In the genomic region with DNA sequence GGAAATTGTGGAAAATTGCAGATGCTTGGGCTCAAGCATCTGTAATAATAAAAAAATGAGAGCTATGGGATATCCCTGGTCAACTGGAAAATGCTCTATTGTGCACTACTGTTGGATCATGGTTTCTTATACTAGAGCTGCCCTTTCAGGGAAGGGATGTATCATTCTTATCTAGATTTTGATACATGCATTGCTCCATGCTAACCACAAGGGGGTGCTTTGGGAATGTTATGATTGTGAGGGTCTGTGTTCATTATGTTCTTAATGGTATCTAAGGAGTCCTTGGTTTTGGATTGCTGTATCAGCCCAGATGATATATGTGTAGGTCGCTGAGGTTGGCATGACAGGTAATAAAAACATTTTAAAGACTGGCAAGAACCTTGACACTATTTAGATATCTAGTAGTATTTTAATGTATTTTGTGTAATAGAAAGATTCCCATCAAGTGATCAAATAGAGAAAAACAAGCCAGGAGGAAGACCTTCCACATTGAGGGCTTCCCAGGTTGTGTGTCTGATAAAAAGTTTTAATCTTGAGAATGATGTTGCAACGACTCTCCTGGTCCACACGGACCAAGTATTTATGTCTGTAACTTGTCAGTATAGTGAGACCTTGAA, we compare ENCODE assay signal across 9 cellular contexts. TPM values are rescaled to one million over a fixed set of nuclear protein-coding genes. Genes with fewer than 3 reads are reported as not detected.
A peak's percentile ranks its signal among the peaks of the same experiment; 100 is the strongest.
DNase-seq lines count a peak whose midpoint lies in the region; FAIRE-seq and TF ChIP-seq lines count a peak whose summit lies in the region.
"Had no signal": no experiment of that assay in that cellular context is flagged by ENCODE, and none has a peak within 500 bp of the region (broad histone marks: within the 10 kb centered on the region; RNA-seq: fewer than 3 reads in every experiment).

No MANE protein-coding gene starts in this region.

- H3K4me3 ChIP-seq in Loucy (ENCODE audit: low read length, poor library complexity, severe bottlenecking) (no peak overlapping the region), breast epithelium (no peak overlapping the region), mesendoderm (ENCODE audit: low read length) (no peak overlapping the region)

- H4K8ac ChIP-seq in mesendoderm (ENCODE audit: low read depth, low read length), result no peak overlapping the region

- no peaks in the 10 kb centered on the region for H3K9me2 ChIP-seq in Loucy (replicated peaks; ENCODE audit: low read depth, low read length)

- no peaks in the 10 kb centered on the region for H3K4me1 ChIP-seq in Loucy (ENCODE audit: insufficient read depth, low read length, poor library complexity, severe bottlenecking)
- no peaks in the 10 kb centered on the region for H3K4me1 ChIP-seq in breast epithelium
- H3K4me1 ChIP-seq in mesendoderm (ENCODE audit: control insufficient read depth, low read depth, low read length), result no peaks in the 10 kb centered on the region

- TF ChIP-seq CTCF in Loucy (conservative IDR thresholded peaks at IDR 0.05; ENCODE audit: low read length) (peak; percentile 84), breast epithelium (IDR thresholded peaks at IDR 0.05) (peak; percentile 46 to 65 (median 60))

- no peak overlapping the region for H3K18ac ChIP-seq in mesendoderm (ENCODE audit: low read length)

- H2AK5ac ChIP-seq in mesendoderm (ENCODE audit: low read length), result no peak overlapping the region

- H2BK120ac ChIP-seq in mesendoderm (ENCODE audit: low read depth, low read length), result no peak overlapping the region

- H2BK15ac ChIP-seq in mesendoderm (replicated peaks; ENCODE audit: low read depth), result no peak overlapping the region

- peak; percentile 8 for DNase-seq in G401 (ENCODE audit: low spot score)
- DNase-seq in breast epithelium (ENCODE audit: low spot score in 2 of 2), result no peak
- DNase-seq in mesendoderm, result peak; percentile 54
- DNase-seq in GM12891 (ENCODE audit: insufficient read length, low spot score), result no peak
- no peak for DNase-seq in DMS79 treated with DMSO at 0.1 percent for 48 hours (lab: John Stamatoyannopoulos, UW)
- no peak for DNase-seq in C1 segment of cervical spinal cord (lab: John Stamatoyannopoulos, UW)
- no peak for DNase-seq in amniotic stem cell (lab: John Stamatoyannopoulos, UW)
- DNase-seq: right cardiac atrium had no signal

- H2BK5ac ChIP-seq in mesendoderm (ENCODE audit: low read length), result no peak overlapping the region

- H3K27me3 ChIP-seq in Loucy (ENCODE audit: insufficient read depth, low read length, poor library complexity, severe bottlenecking) (no peaks in the 10 kb centered on the region), breast epithelium (no peaks in the 10 kb centered on the region), mesendoderm (ENCODE audit: insufficient read depth, low read length, poor library complexity) (no peaks in the 10 kb centered on the region)

- no peaks in the 10 kb centered on the region for H3K9me3 ChIP-seq in Loucy (ENCODE audit: insufficient read depth, low read depth, low read length)
- no peaks in the 10 kb centered on the region for H3K9me3 ChIP-seq in breast epithelium

- no peak overlapping the region for H3K56ac ChIP-seq in mesendoderm (ENCODE audit: low read length)

- WGBS in mesendoderm (ENCODE audit: extremely low coverage, insufficient coverage, low lambda C conversion rate), result no CpG with 5 or more reads among the region's 3 CpGs

- no peak overlapping the region for H3K4me2 ChIP-seq in Loucy (ENCODE audit: low read depth, low read length, poor library complexity, severe bottlenecking)
- H3K4me2 ChIP-seq in mesendoderm (ENCODE audit: low read length), result no peak overlapping the region

- H3K79me1 ChIP-seq in mesendoderm (ENCODE audit: low read length), result no peaks in the 10 kb centered on the region

- no peak overlapping the region for H3K4ac ChIP-seq in mesendoderm (ENCODE audit: low read depth, low read length)

- FAIRE-seq in GM12891 (lab: Jason Lieb, UNC), result no peak

- no peak overlapping the region for H3K27ac ChIP-seq in breast epithelium
- no peak overlapping the region for H3K27ac ChIP-seq in mesendoderm (ENCODE audit: low read depth, low read length)

- TF ChIP-seq POLR2A in breast epithelium (IDR thresholded peaks at IDR 0.05) (no peak), GM12891 (IDR thresholded peaks at IDR 0.05; ENCODE audit: low read depth, low read length) (no peak)

- no peak overlapping the region for H2AFZ ChIP-seq in Loucy (ENCODE audit: low read length)

- H3K36me3 ChIP-seq in Loucy (ENCODE audit: insufficient read depth, low read length), result peaks cover 69% of the 10 kb centered on the region; the same call in 1 of the 2 replicates
- H3K36me3 ChIP-seq in breast epithelium, result no peaks in the 10 kb centered on the region
- H3K36me3 ChIP-seq in mesendoderm (ENCODE audit: control insufficient read depth, insufficient read depth, low read length), result peaks cover 3% of the 10 kb centered on the region

- H3K9ac ChIP-seq in Loucy (ENCODE audit: low read depth, low read length, poor library complexity, severe bottlenecking) (no peak overlapping the region), mesendoderm (ENCODE audit: low read length) (no peak overlapping the region)

- H4K20me1 ChIP-seq in Loucy (ENCODE audit: insufficient read depth, low read length, poor library complexity, severe bottlenecking), result peaks cover 3% of the 10 kb centered on the region

- H4K5ac ChIP-seq in mesendoderm (ENCODE audit: low read length), result no peak overlapping the region

- in situ Hi-C loops in G401 (cut with HindIII; ENCODE audit: low sequenced_read_pairs), result no loop called here

- no peak overlapping the region for H3K23ac ChIP-seq in mesendoderm (ENCODE audit: low read length)

- H3F3A ChIP-seq in Loucy (ENCODE audit: low read depth), result 0 out of 2 replicates have a peak, but pooled peaks cover 4% of the 10 kb centered on the region

- H3K79me2 ChIP-seq in Loucy (ENCODE audit: insufficient read depth, low read length) (no peaks in the 10 kb centered on the region), mesendoderm (ENCODE audit: control insufficient read depth, insufficient read depth, low read length) (no peaks in the 10 kb centered on the region)

- intact Hi-C loops in breast epithelium (cut with DNase I; ENCODE audit: low total_unique reads), result loop anchor here (5.0 kb wide), 1 partner anchor 288 kb away; no protein-coding TSS in a partner anchor

TF ChIP-seq in GM12891, 5 proteins besides CTCF, POLR2A, EP300 and RAD21:
- no peak for TF ChIP-seq TAF1 (IDR thresholded peaks at IDR 0.05; ENCODE audit: low read depth, low read length)
- no peak for TF ChIP-seq POLR2AphosphoS5 (IDR thresholded peaks at IDR 0.05; ENCODE audit: low read depth, low read length)
- no peak for TF ChIP-seq POU2F2 (IDR thresholded peaks at IDR 0.05; ENCODE audit: low read depth, low read length)
TF ChIP-seq in GM12891: peak in this region for 0.

RNA-seq across cellular contexts. Expression of a gene that starts 49.2 kb away (rescaled TPM):
- total RNA-seq in G401 (2014; rRNA removed; shearing (Covaris generic)), result not detected in 2 replicates
- 10 to 100 TPM; 51.7 to 76.8 (median 52.4) TPM for total RNA-seq in breast epithelium
- polyA plus RNA-seq in mesendoderm (2013, experiment 1 of 2), result 0.38 TPM
- 0.45 TPM for polyA plus RNA-seq in mesendoderm (2013, experiment 2 of 2)
- polyA plus RNA-seq in GM12891 (2012; ENCODE audit: low read depth, missing spikeins), result 0.08 TPM

Comparison
In these comparisons a context has a peak if more than half of its experiments do, and no peak if none do; other contexts are left out.
1. DNase-seq: peak in G401 (single experiment) and mesendoderm (single experiment); none in breast epithelium (0 of 2), GM12891 (single experiment), DMS79 treated with DMSO at 0.1 percent for 48 hours (single experiment), C1 segment of cervical spinal cord (0 of 14) and amniotic stem cell (single experiment).
2. RNA of a gene that starts 49.2 kb away (total RNA-seq): 51.7 to 76.8 TPM in breast epithelium; not detected in G401; every median in the first group is over 10 times any median in the second.